Comparison of ENCODE assay signal across 2 cellular contexts in genomic region chrX:124963717-124964116, GRCh38.
TF ChIP-seq lines count a peak whose summit lies in the region.

Gene TENM1 (minus strand): TSS chrX:124963817.

TF ChIP-seq in neural cell, 6 proteins besides CTCF, POLR2A, EP300 and RAD21 (continued from another document):
- TF ChIP-seq REST (IDR thresholded peaks at IDR 0.05; ENCODE audit: borderline replicate concordance), result no peak
- no peak for TF ChIP-seq TAF1 (IDR thresholded peaks at IDR 0.05; ENCODE audit: low read depth)
- TF ChIP-seq SMC3 (conservative IDR thresholded peaks at IDR 0.05; ENCODE audit: poor library complexity), result no peak

TF ChIP-seq in WTC11, 78 proteins besides CTCF, POLR2A, EP300 and RAD21 (continued from another document):
- TF ChIP-seq ZNF532 (CRISPR knock-in tag; IDR thresholded peaks at IDR 0.05; ENCODE audit: borderline replicate concordance), result no peak
- TF ChIP-seq FOXJ3 (CRISPR knock-in tag; IDR thresholded peaks at IDR 0.05; ENCODE audit: borderline replicate concordance), result no peak
- TF ChIP-seq ZNF423 (CRISPR knock-in tag; IDR thresholded peaks at IDR 0.05), result no peak
- no peak for TF ChIP-seq CREM (CRISPR knock-in tag; IDR thresholded peaks at IDR 0.05)
- no peak for TF ChIP-seq KAT7 (CRISPR knock-in tag; IDR thresholded peaks at IDR 0.05; ENCODE audit: borderline replicate concordance)
- TF ChIP-seq ZSCAN18 (CRISPR knock-in tag; IDR thresholded peaks at IDR 0.05), result no peak
- no peak for TF ChIP-seq AFF4 (CRISPR knock-in tag; IDR thresholded peaks at IDR 0.05; ENCODE audit: borderline replicate concordance)
- no peak for TF ChIP-seq ERG (CRISPR knock-in tag; IDR thresholded peaks at IDR 0.05)
- TF ChIP-seq GABPB1 (CRISPR knock-in tag; IDR thresholded peaks at IDR 0.05), result no peak
TF ChIP-seq in WTC11: peak in this region for 0.
